In genomic region chr7:117110480-117111315, GRCh38 we compare ENCODE assay signal across 8 cellular contexts.
DNase-seq lines count a peak whose midpoint lies in the region; ATAC-seq and TF ChIP-seq lines count a peak whose summit lies in the region.

No MANE protein-coding gene starts in this region.

- dilution Hi-C loops in mammary epithelial cell (cut with HindIII; ENCODE audit: low sequenced_read_pairs), result no loop called here

- H3K9ac ChIP-seq in mammary epithelial cell (ENCODE audit: insufficient read depth, low read length), result no peak overlapping the region

- H2AFZ ChIP-seq in mammary epithelial cell (ENCODE audit: low read depth, low read length), result no peak overlapping the region

- H3K9me3 ChIP-seq in CD4-positive, alpha-beta memory T cell (ENCODE audit: control insufficient read depth in 1 of 2, low read length in 2 of 2), result no peaks in the 10 kb centered on the region
- no peaks in the 10 kb centered on the region for H3K9me3 ChIP-seq in mammary epithelial cell (replicated peaks; ENCODE audit: insufficient read depth, low read length)

- H3K36me3 Mint-ChIP-seq in CD4-positive, alpha-beta memory T cell, result no peaks in the 10 kb centered on the region
- H3K36me3 Mint-ChIP-seq in natural killer cell treated with Interleukin-12 subunit alpha and Interleukin-12 subunit beta and Interleukin-15 and Interleukin-18, amount 100 ng/mL, for 72 hours, result no peaks in the 10 kb centered on the region

- peak; percentile 97 for ATAC-seq in GM19438 (IDR thresholded peaks at IDR 0.05; ENCODE audit: low read depth, unreplicated experiment)
- peak; percentile 96 for ATAC-seq in HG03439 (IDR thresholded peaks at IDR 0.05; ENCODE audit: unreplicated experiment)
- ATAC-seq in natural killer cell treated with Interleukin-12 subunit alpha and Interleukin-12 subunit beta and Interleukin-15 and Interleukin-18, amount 100 ng/mL, for 72 hours, result peak; percentile 92 to 93

- TF ChIP-seq CTCF in mammary epithelial cell (conservative IDR thresholded peaks at IDR 0.05 in 1 of 2, IDR thresholded peaks at IDR 0.05 in 1 of 2; ENCODE audit: extremely low read depth in 1 of 2, insufficient read depth in 1 of 2, low read depth in 1 of 2, low read length in 2 of 2), result no peak

- no peak overlapping the region for H3K4me3 ChIP-seq in CD4-positive, alpha-beta memory T cell (ENCODE audit: low read length in 2 of 2)
- H3K4me3 ChIP-seq in mammary epithelial cell (replicated peaks in 1 of 3; ENCODE audit: insufficient read depth in 1 of 3, low read depth in 2 of 3, low read length in 3 of 3), result no peak overlapping the region

- H3K4me1 Mint-ChIP-seq in CD4-positive, alpha-beta memory T cell, result peaks cover 11 to 25% (median 21%) of the 10 kb centered on the region in 4 donors
- peaks cover 8 to 16% of the 10 kb centered on the region in 2 donors for H3K4me1 Mint-ChIP-seq in natural killer cell treated with Interleukin-12 subunit alpha and Interleukin-12 subunit beta and Interleukin-15 and Interleukin-18, amount 100 ng/mL, for 72 hours (ENCODE audit: low read depth in 2 of 2)

- no TSS peak for BruUV-seq in mammary epithelial cell (replicated peaks; lab: Mats Ljungman, UMichigan)

- peak overlapping the region; percentile 52 for H3K27ac ChIP-seq in CD4-positive, alpha-beta memory T cell (ENCODE audit: low read depth, low read length)
- H3K27ac ChIP-seq in mammary epithelial cell (ENCODE audit: insufficient read depth, low read depth, low read length), result no peak overlapping the region

- POLR2A ChIA-PET in CD4-positive, alpha-beta memory T cell (lab: Charles Lee; ENCODE audit: partially characterized antibody), result interaction anchor here (1.4 kb wide), 1 partner anchor 157 kb away, joined by 8 read pairs; the partner anchor contains the start of gene ST7

- CTCF ChIA-PET in CD4-positive, alpha-beta memory T cell (lab: Charles Lee; ENCODE audit: partially characterized antibody), result interaction anchor here (1.0 to 2.8 kb wide), 10 partner anchors 9 to 180 kb away, joined by 3 to 12 read pairs (median 6); no protein-coding TSS in a partner anchor
- CTCF ChIA-PET in mammary epithelial cell (lab: Charles Lee; ENCODE audit: low non-redundant PET), result no interaction called here

- in situ Hi-C loops in mammary epithelial cell (cut with MboI; ENCODE audit: low sequenced_read_pairs in 2 of 2), result loop anchor here in 1 of 2 donors (10.0 to 25.0 kb wide), 2 partner anchors 126 to 948 kb away; no protein-coding TSS in a partner anchor
- in situ Hi-C loops in ACHN (cut with HindIII; ENCODE audit: low pct_ligation_motif_present, low pct_unique_long_range_greater_than_20kb, low sequenced_read_pairs), result no loop called here

- H3K4me3 Mint-ChIP-seq in CD4-positive, alpha-beta memory T cell, result peak overlapping the region in 7 of 8 donors; percentile 33 to 74 (median 53)
- peak overlapping the region; percentile 6 for H3K4me3 Mint-ChIP-seq in natural killer cell treated with Interleukin-12 subunit alpha and Interleukin-12 subunit beta and Interleukin-15 and Interleukin-18, amount 100 ng/mL, for 72 hours

- H3K4me1 ChIP-seq in CD4-positive, alpha-beta memory T cell (ENCODE audit: insufficient read depth, low read length), result peaks cover 20% of the 10 kb centered on the region
- no peaks in the 10 kb centered on the region for H3K4me1 ChIP-seq in mammary epithelial cell (ENCODE audit: insufficient read depth, low read length)

- no peaks in the 10 kb centered on the region for H3K79me2 ChIP-seq in mammary epithelial cell (ENCODE audit: insufficient read depth, low read length)

- DNase-seq in CD4-positive, alpha-beta memory T cell, result peak; percentile 49 to 73 (median 57)
- DNase-seq in activated T-cell treated with anti-CD3 and anti-CD28 coated beads for 48 hours (ENCODE audit: low read depth) (peak; percentile 29), foreskin melanocyte (no peak), mammary epithelial cell (no peak), ACHN (no peak)
- no peak for DNase-seq in natural killer cell treated with Interleukin-12 subunit alpha and Interleukin-12 subunit beta and Interleukin-15 and Interleukin-18, amount 100 ng/mL, for 72 hours (ENCODE audit: low spot score)

- H3K4me2 ChIP-seq in mammary epithelial cell (ENCODE audit: insufficient read depth, low read depth, low read length), result no peak overlapping the region

- H3K9me3 Mint-ChIP-seq in CD4-positive, alpha-beta memory T cell, result peaks cover 0 to 2% (median 0%) of the 10 kb centered on the region in 8 donors
- H3K9me3 Mint-ChIP-seq in natural killer cell treated with Interleukin-12 subunit alpha and Interleukin-12 subunit beta and Interleukin-15 and Interleukin-18, amount 100 ng/mL, for 72 hours, result no peaks in the 10 kb centered on the region

- H3K27me3 ChIP-seq in CD4-positive, alpha-beta memory T cell (ENCODE audit: insufficient read depth, low read length), result no peaks in the 10 kb centered on the region
- no peaks in the 10 kb centered on the region for H3K27me3 ChIP-seq in mammary epithelial cell (ENCODE audit: insufficient read depth, low read length)

- H3K36me3 ChIP-seq in CD4-positive, alpha-beta memory T cell (ENCODE audit: insufficient read depth, low read length), result no peaks in the 10 kb centered on the region
- H3K36me3 ChIP-seq in mammary epithelial cell (ENCODE audit: insufficient read depth, low read length), result no peaks in the 10 kb centered on the region

- 98% methylated on average over 4 of the region's 5 CpGs for WGBS in mammary epithelial cell (ENCODE audit: low coverage, missing lambda C conversion rate)

- H4K20me1 ChIP-seq in mammary epithelial cell (ENCODE audit: insufficient read depth, low read length), result no peaks in the 10 kb centered on the region

- no peaks in the 10 kb centered on the region for H3K27me3 Mint-ChIP-seq in CD4-positive, alpha-beta memory T cell
- no peaks in the 10 kb centered on the region for H3K27me3 Mint-ChIP-seq in natural killer cell treated with Interleukin-12 subunit alpha and Interleukin-12 subunit beta and Interleukin-15 and Interleukin-18, amount 100 ng/mL, for 72 hours

- peak overlapping the region; percentile 76 to 91 (median 84) for H3K27ac Mint-ChIP-seq in CD4-positive, alpha-beta memory T cell
- peak overlapping the region in 1 of 2 donors; percentile 41 for H3K27ac Mint-ChIP-seq in natural killer cell treated with Interleukin-12 subunit alpha and Interleukin-12 subunit beta and Interleukin-15 and Interleukin-18, amount 100 ng/mL, for 72 hours

- intact Hi-C loops in CD4-positive, alpha-beta memory T cell (cut with micrococcal nuclease), result loop anchor here (10.0 kb wide), 1 partner anchor 56 kb away; no protein-coding TSS in a partner anchor
- intact Hi-C loops in mammary epithelial cell (cut with micrococcal nuclease), result no loop called here

Comparison
In these comparisons a context has a peak if more than half of its experiments do, and no peak if none do; other contexts are left out.
1. DNase-seq: peak in CD4-positive, alpha-beta memory T cell (5 of 5) and activated T-cell treated with anti-CD3 and anti-CD28 coated beads for 48 hours (single experiment); none in natural killer cell treated with Interleukin-12 subunit alpha and Interleukin-12 subunit beta and Interleukin-15 and Interleukin-18, amount 100 ng/mL, for 72 hours (single experiment), foreskin melanocyte (single experiment), mammary epithelial cell (single experiment) and ACHN (single experiment).
2. Peak in every context shown above with its lines, with median percentiles within 50 percentile points of each other: ATAC-seq.